ENCODE assay signal across 4 cellular contexts in the genomic region with DNA sequence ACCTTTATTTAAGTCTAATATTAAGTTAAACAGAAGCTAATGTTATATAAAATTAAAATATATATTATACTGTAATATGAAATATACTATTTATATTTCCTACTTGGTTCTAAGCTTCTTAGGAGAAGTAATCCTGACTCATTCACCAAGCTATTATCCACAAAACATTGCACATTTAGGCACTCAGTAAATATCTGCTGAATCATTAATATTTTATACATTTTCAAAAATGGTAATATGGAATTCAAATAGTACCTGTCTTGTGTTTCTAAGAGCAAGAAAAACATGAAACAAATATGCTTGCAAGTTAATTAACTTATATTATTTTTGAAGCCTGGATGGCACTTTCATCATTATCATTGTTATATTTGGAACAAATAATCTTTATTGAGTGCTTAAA.
"Had no signal": no experiment of that assay in that cellular context is flagged by ENCODE, and none has a peak within 500 bp of the region (broad histone marks: within the 10 kb centered on the region; RNA-seq: fewer than 3 reads in every experiment).

No MANE protein-coding gene starts in this region.

- H3K9ac ChIP-seq: KMS-11 had no signal

- DNase-seq: KBM-7, KG1 had no signal

- H3K4me2 ChIP-seq: KMS-11 had no signal

- H3K27ac ChIP-seq: HL-60, KMS-11 had no signal
